8 cellular contexts compared by ENCODE assay signal in the genomic region with DNA sequence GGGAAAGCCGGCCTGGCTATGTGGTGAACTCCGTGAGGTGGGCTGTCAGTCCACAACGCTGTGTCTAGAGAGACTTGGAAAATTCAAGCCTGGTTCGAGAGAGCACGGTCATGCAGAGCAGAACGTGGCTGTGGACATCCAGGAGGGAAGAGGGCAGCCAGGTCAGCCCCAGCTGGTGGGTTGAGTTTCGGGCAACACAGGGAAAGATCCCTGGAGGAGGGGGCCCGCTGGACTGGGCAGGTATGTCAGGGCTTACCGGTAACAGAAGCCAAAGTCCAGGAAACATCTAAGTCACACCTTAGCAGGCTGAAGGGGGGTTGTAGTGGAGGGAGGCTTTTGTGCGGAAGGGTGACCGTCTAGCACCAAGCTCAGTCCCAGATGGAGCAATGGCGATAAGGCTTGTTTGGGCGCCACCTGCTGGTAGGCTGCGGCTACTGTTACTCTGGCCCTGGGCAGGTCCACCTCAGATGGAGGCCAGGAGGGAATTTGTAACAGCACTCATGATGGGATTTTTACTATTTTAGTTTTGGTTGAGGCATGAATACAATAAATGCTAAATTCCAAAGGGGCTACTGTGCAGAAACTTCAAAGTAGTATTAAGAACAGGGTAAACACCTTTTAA.
DNase-seq lines count a peak whose midpoint lies in the region; ATAC-seq and TF ChIP-seq lines count a peak whose summit lies in the region.

No MANE protein-coding gene starts in this region.

- ATAC-seq in GM18907 (IDR thresholded peaks at IDR 0.05; ENCODE audit: unreplicated experiment) (peak; percentile 92), HG03097 (IDR thresholded peaks at IDR 0.05; ENCODE audit: low FRiP score, unreplicated experiment) (peak; percentile 82), left lung (peak; percentile 99)

- intact Hi-C loops in left lung (cut with DNase I), result no loop called here

- H3K27ac ChIP-seq in left lung, result no peak overlapping the region

- H3K9me3 ChIP-seq in left lung, result no peaks in the 10 kb centered on the region

- H3K36me3 ChIP-seq in left lung, result no peaks in the 10 kb centered on the region

- no peaks in the 10 kb centered on the region for H3K4me1 ChIP-seq in left lung

- H3K4me3 ChIP-seq in choroid plexus epithelial cell (ENCODE audit: low read depth, low read length) (no peak overlapping the region), left lung (no peak overlapping the region)

- H3K27me3 ChIP-seq in left lung, result no peaks in the 10 kb centered on the region

- DNase-seq in AML-193 (lab: John Stamatoyannopoulos, UW) (peak; percentile 25 to 42), NCI-H2227 (lab: John Stamatoyannopoulos, UW; ENCODE audit: unreplicated experiment) (peak; percentile 87), choroid plexus epithelial cell (ENCODE audit: low read depth) (peak; percentile 70), left lung (peak; percentile 69 to 89)
- peak; percentile 66 to 75 for DNase-seq in activated CD4-positive, alpha-beta T cell treated with anti-CD3 and anti-CD28 coated beads for 24 hours (ENCODE audit: low read depth in 2 of 2)
- peak; percentile 17 to 61 (median 30) for DNase-seq in stimulated activated CD4-positive, alpha-beta T cell treated with anti-CD3 and anti-CD28 coated beads, TNF-alpha, amount 100 ng/mL, for 1 hour (ENCODE audit: low read depth in 3 of 3, low spot score in 1 of 3)

- TF ChIP-seq CTCF in choroid plexus epithelial cell (conservative IDR thresholded peaks at IDR 0.05; ENCODE audit: low read depth, low read length) (peak; percentile 99), left lung (IDR thresholded peaks at IDR 0.05) (peak; percentile 87 to 91)

Comparison
In these comparisons a context has a peak if more than half of its experiments do, and no peak if none do; other contexts are left out.
1. DNase-seq: peak in every context shown above with its lines; median percentile 87 in NCI-H2227; 79 in left lung; 70 in activated CD4-positive, alpha-beta T cell treated with anti-CD3 and anti-CD28 coated beads for 24 hours; 70 in choroid plexus epithelial cell; 34 in AML-193; 30 in stimulated activated CD4-positive, alpha-beta T cell treated with anti-CD3 and anti-CD28 coated beads, TNF-alpha, amount 100 ng/mL, for 1 hour.